In genomic region chr6:116974526-116974925, GRCh38 we compare ENCODE assay signal across 31 cellular contexts.
"Had no signal": no experiment of that assay in that cellular context is flagged by ENCODE, and none has a peak within 500 bp of the region (broad histone marks: within the 10 kb centered on the region; RNA-seq: fewer than 3 reads in every experiment).

No MANE protein-coding gene starts in this region.

- H3K36me3 ChIP-seq: ascending aorta, cardiac muscle cell, WERI-Rb-1 had no signal

- DNase-seq: activated CD4-positive, alpha-beta memory T cell treated with anti-CD3 and anti-CD28 coated beads, Interleukin-2, amount 10 ng/mL, durations not matched to agents 7 days and 5 days; activated CD4-positive, alpha-beta T cell treated with anti-CD3 and anti-CD28 coated beads for 1 hour; activated CD4-positive, alpha-beta T cell treated with anti-CD3 and anti-CD28 coated beads for 36 hours; activated CD4-positive, alpha-beta T cell treated with anti-CD3 and anti-CD28 coated beads for 48 hours; activated CD4-positive, alpha-beta T cell treated with anti-CD3 and anti-CD28 coated beads, Interleukin-2, amount 10 ng/mL, durations not matched to agents 7 days and 5 days; activated CD4-positive, alpha-beta T cell treated with anti-CD3 and anti-CD28 coated beads, Interleukin-2, amount 50 U/mL, for 48 hours; activated CD4-positive, CD25-positive, alpha-beta regulatory T cell; activated CD8-positive, alpha-beta memory T cell treated with anti-CD3 and anti-CD28 coated beads for 24 hours; activated CD8-positive, alpha-beta memory T cell treated with anti-CD3 and anti-CD28 coated beads, Interleukin-2, amount 10 ng/mL, durations not matched to agents 7 days and 5 days; activated CD8-positive, alpha-beta memory T cell treated with anti-CD3 and anti-CD28 coated beads, Interleukin-2, amount 50 U/mL, for 48 hours; activated CD8-positive, alpha-beta T cell treated with anti-CD3 and anti-CD28 coated beads, Interleukin-2, amount 10 ng/mL, durations not matched to agents 7 days and 5 days; activated effector memory CD4-positive, alpha-beta T cell treated with Interleukin-2 at 50 U/mL for 16 hours; activated gamma-delta T cell; activated naive CD4-positive, alpha-beta T cell treated with anti-CD3 and anti-CD28 coated beads, Interleukin-2, amount 10 ng/mL, durations not matched to agents 7 days and 5 days; activated naive CD4-positive, alpha-beta T cell treated with Interleukin-2 at 50 U/mL for 16 hours; activated naive CD8-positive, alpha-beta T cell treated with anti-CD3 and anti-CD28 coated beads, Interleukin-2, amount 10 ng/mL, durations not matched to agents 7 days and 5 days; activated naive CD8-positive, alpha-beta T cell treated with anti-CD3 and anti-CD28 coated beads, Interleukin-2, amount 50 U/mL, for 24 hours; activated T-cell treated with anti-CD3 and anti-CD28 coated beads, Interleukin-2, amount 50 U/mL, for 24 hours; activated T-cell treated with anti-CD3 and anti-CD28 coated beads, Interleukin-2, amount 50 U/mL, for 48 hours; amygdala; anterior cingulate cortex; caudate nucleus; cerebellar nuclear complex; T-helper 1 cell; T-helper 2 cell; T-helper 9 cell; WERI-Rb-1 had no signal

- H3K27ac ChIP-seq: ascending aorta, cardiac muscle cell, WERI-Rb-1 had no signal

- H3K9me3 ChIP-seq: ascending aorta had no signal

- H3K27me3 ChIP-seq: ascending aorta had no signal

- ATAC-seq: activated CD4-positive, alpha-beta T cell treated with anti-CD3 and anti-CD28 coated beads for 36 hours; activated CD4-positive, CD25-positive, alpha-beta regulatory T cell treated with anti-CD3 and anti-CD28 coated beads, Interleukin-2, amount 50 U/mL, for 24 hours; activated CD8-positive, alpha-beta memory T cell treated with anti-CD3 and anti-CD28 coated beads, Interleukin-2, amount 10 ng/mL, durations not matched to agents 7 days and 5 days; activated CD8-positive, alpha-beta T cell treated with anti-CD3 and anti-CD28 coated beads, Interleukin-2, amount 10 ng/mL, durations not matched to agents 7 days and 5 days; activated naive CD8-positive, alpha-beta T cell treated with anti-CD3 and anti-CD28 coated beads, Interleukin-2, amount 50 U/mL, for 24 hours; WTC11 had no signal

- H3K4me1 ChIP-seq: ascending aorta had no signal

- H3K4me3 ChIP-seq: ascending aorta, cardiac muscle cell had no signal
